ENCODE assay signal across 25 cellular contexts in genomic region chr22:25484498-25484897, GRCh38.
DNase-seq lines count a peak whose midpoint lies in the region; ATAC-seq, FAIRE-seq and TF ChIP-seq lines count a peak whose summit lies in the region.
"Had no signal": no experiment of that assay in that cellular context is flagged by ENCODE, and none has a peak within 500 bp of the region (broad histone marks: within the 10 kb centered on the region; RNA-seq: fewer than 3 reads in every experiment).

No MANE protein-coding gene starts in this region.

- ATAC-seq in activated CD4-positive, alpha-beta T cell treated with anti-CD3 and anti-CD28 coated beads for 36 hours, result peak; percentile 66
- peak; percentile 28 for ATAC-seq in GM12878
- ATAC-seq: heart left ventricle, HepG2, lower lobe of right lung had no signal

- H3K4me1 ChIP-seq in GM12878 (ENCODE audit: control insufficient read depth, insufficient read depth, low read length), result peaks cover 10% of the 10 kb centered on the region
- peaks cover 22% of the 10 kb centered on the region for H3K4me1 ChIP-seq in stomach smooth muscle (ENCODE audit: control insufficient read depth, insufficient read depth, low read length)

- H3K27me3 Mint-ChIP-seq in activated CD4-positive, alpha-beta T cell treated with anti-CD3 and anti-CD28 coated beads for 36 hours, result no peaks in the 10 kb centered on the region
- H3K27me3 Mint-ChIP-seq: CD4-positive, CD25-positive, alpha-beta regulatory T cell; natural killer cell treated with Interleukin-12 subunit alpha and Interleukin-12 subunit beta and Interleukin-15 and Interleukin-18, amount 100 ng/mL, for 72 hours had no signal

- H3K4me3 ChIP-seq in GM12878, result no peak overlapping the region
- no peak overlapping the region for H3K4me3 ChIP-seq in stomach smooth muscle (ENCODE audit: low read length in 2 of 2)
- H3K4me3 ChIP-seq in dorsolateral prefrontal cortex, result no peak overlapping the region
- H3K4me3 ChIP-seq: heart left ventricle, lower lobe of right lung, smooth muscle cell, suprapubic skin had no signal

- H3K27me3 ChIP-seq in GM12878 (replicated peaks in 1 of 2; ENCODE audit: control insufficient read depth in 2 of 2, insufficient read depth in 2 of 2, low read length in 1 of 2), result no peaks in the 10 kb centered on the region
- no peaks in the 10 kb centered on the region for H3K27me3 ChIP-seq in stomach smooth muscle (ENCODE audit: control insufficient read depth in 1 of 2, insufficient read depth in 2 of 2, low read length in 2 of 2)
- H3K27me3 ChIP-seq in dorsolateral prefrontal cortex, result no peaks in the 10 kb centered on the region
- H3K27me3 ChIP-seq: heart left ventricle, suprapubic skin had no signal

- RAD21 ChIA-PET in GM12878 (lab: Charles Lee; ENCODE audit: unreplicated experiment), result interaction anchor here (1.0 to 4.3 kb wide), 4 partner anchors 8 to 289 kb away, joined by 3 to 21 read pairs (median 6); no protein-coding TSS in a partner anchor

- no peak for FAIRE-seq in GM12878 (lab: Jason Lieb, UNC)
- FAIRE-seq: HepG2 had no signal

- peaks cover 47% of the 10 kb centered on the region for H3K4me1 Mint-ChIP-seq in activated CD4-positive, alpha-beta T cell treated with anti-CD3 and anti-CD28 coated beads for 36 hours

- WGBS in GM12878 (ENCODE audit: insufficient coverage, insufficient replicate concordance, low lambda C conversion rate, missing lambda C conversion rate), result 50% methylated on average over 2 of the region's 2 CpGs

- peak; percentile 63 for DNase-seq in activated CD4-positive, alpha-beta T cell treated with anti-CD3 and anti-CD28 coated beads for 36 hours
- DNase-seq in activated CD4-positive, alpha-beta T cell treated with anti-CD3 and anti-CD28 coated beads for 1 hour, result no peak
- DNase-seq in stimulated activated CD4-positive, alpha-beta T cell treated with anti-CD3 and anti-CD28 coated beads, Interleukin-15, amount 100 ng/mL, for 48 hours (ENCODE audit: low read depth in 2 of 2), result peak; percentile 24 to 27
- no peak for DNase-seq in stimulated activated CD4-positive, alpha-beta T cell treated with anti-CD3 and anti-CD28 coated beads, Interleukin-4, amount 100 ng/mL, for 4 hours
- DNase-seq in GM12878 (ENCODE audit: low read depth, low spot score) (no peak), dorsolateral prefrontal cortex (no peak), COLO668 (lab: John Stamatoyannopoulos, UW; ENCODE audit: unreplicated experiment) (no peak)
- DNase-seq: 8988T; activated effector memory CD4-positive, alpha-beta T cell treated with Interleukin-2 at 50 U/mL for 16 hours; anterior cingulate cortex; CD4-positive, CD25-positive, alpha-beta regulatory T cell; cerebellar nuclear complex; EL; heart left ventricle; kidney glomerular epithelial cell; lower lobe of right lung; NCI-H1105 treated with DMSO at 0.1 percent for 48 hours; NCI-H2029; RPMI8226 had no signal

- no peak overlapping the region for H2AFZ ChIP-seq in GM12878 (ENCODE audit: control insufficient read depth, low read depth, low read length)

- TF ChIP-seq POLR2A in GM12878 (IDR thresholded peaks at IDR 0.05; ENCODE audit: low read depth, low read length), result no peak

- H3K79me2 ChIP-seq in GM12878 (ENCODE audit: control insufficient read depth, insufficient read depth, low read length), result no peaks in the 10 kb centered on the region

- H3K27ac Mint-ChIP-seq in activated CD4-positive, alpha-beta T cell treated with anti-CD3 and anti-CD28 coated beads for 36 hours, result no peak overlapping the region

- H4K20me1 ChIP-seq in GM12878 (ENCODE audit: control insufficient read depth, insufficient read depth), result no peaks in the 10 kb centered on the region

- POLR2A ChIA-PET in activated CD4-positive, alpha-beta T cell treated with anti-CD3 and anti-CD28 coated beads for 36 hours (lab: Charles Lee), result no interaction called here
- POLR2A ChIA-PET in GM12878 (lab: Charles Lee), result interaction anchor here (1.1 to 1.2 kb wide), 2 partner anchors 8 to 10 kb away, joined by 4 to 8 read pairs; no protein-coding TSS in a partner anchor

- peaks cover 5% of the 10 kb centered on the region for H3K9me3 Mint-ChIP-seq in activated CD4-positive, alpha-beta T cell treated with anti-CD3 and anti-CD28 coated beads for 36 hours (ENCODE audit: low read depth)
- H3K9me3 Mint-ChIP-seq: natural killer cell treated with Interleukin-12 subunit alpha and Interleukin-12 subunit beta and Interleukin-15 and Interleukin-18, amount 100 ng/mL, for 72 hours had no signal

- TF ChIP-seq RAD21 in GM12878 (IDR thresholded peaks at IDR 0.05; ENCODE audit: insufficient read depth, low read depth, low read length), result no peak

- no peak overlapping the region for H3K4me2 ChIP-seq in GM12878 (ENCODE audit: control insufficient read depth, insufficient read depth)
- H3K4me2 ChIP-seq: smooth muscle cell had no signal

- TF ChIP-seq CTCF in GM12878 (IDR thresholded peaks at IDR 0.05 in 2 of 3, conservative IDR thresholded peaks at IDR 0.05 in 1 of 3; ENCODE audit: control insufficient read depth in 2 of 3, extremely low read depth in 1 of 3, insufficient read depth in 1 of 3, low read depth in 3 of 3, low read length in 3 of 3) (no peak), dorsolateral prefrontal cortex (IDR thresholded peaks at IDR 0.05 in 54 of 56, conservative IDR thresholded peaks at IDR 0.05 in 2 of 56; ENCODE audit: low read depth in 1 of 56, partially characterized antibody in 56 of 56) (no peak)

- CTCF ChIA-PET in activated CD4-positive, alpha-beta T cell treated with anti-CD3 and anti-CD28 coated beads for 36 hours (lab: Charles Lee), result interaction anchor here (1.2 kb wide), 1 partner anchor 9 kb away, joined by 5 read pairs; no protein-coding TSS in a partner anchor
- CTCF ChIA-PET in GM12878 (lab: Yijun Ruan, JAX), result interaction anchor here (0.6 to 1.4 kb wide), 5 partner anchors 10 to 880 kb away, joined by 3 to 6 read pairs (median 3); no protein-coding TSS in a partner anchor

- SMC1A ChIA-PET in GM12878 (lab: Charles Lee; ENCODE audit: uncharacterized antibody, unreplicated experiment), result interaction anchor here (1.0 to 2.8 kb wide), 3 partner anchors 11 to 57 kb away, joined by 3 to 20 read pairs (median 3); no protein-coding TSS in a partner anchor

- TF ChIP-seq EP300 in GM12878 (IDR thresholded peaks at IDR 0.05; ENCODE audit: borderline replicate concordance in 1 of 2, control insufficient read depth in 1 of 2, low read depth in 2 of 2, low read length in 2 of 2), result no peak

- H3K36me3 Mint-ChIP-seq in activated CD4-positive, alpha-beta T cell treated with anti-CD3 and anti-CD28 coated beads for 36 hours (ENCODE audit: low read depth), result peaks cover 9% of the 10 kb centered on the region
- H3K36me3 Mint-ChIP-seq: natural killer cell treated with Interleukin-12 subunit alpha and Interleukin-12 subunit beta and Interleukin-15 and Interleukin-18, amount 100 ng/mL, for 72 hours had no signal

- in situ Hi-C loops in GM12878 (cut with MboI), result no loop called here

- H3K4me3 Mint-ChIP-seq in activated CD4-positive, alpha-beta T cell treated with anti-CD3 and anti-CD28 coated beads for 36 hours, result no peak overlapping the region
- H3K4me3 Mint-ChIP-seq: CD4-positive, CD25-positive, alpha-beta regulatory T cell; natural killer cell treated with Interleukin-12 subunit alpha and Interleukin-12 subunit beta and Interleukin-15 and Interleukin-18, amount 100 ng/mL, for 72 hours had no signal

- H3K9ac ChIP-seq in GM12878 (ENCODE audit: control insufficient read depth, insufficient read depth, low read length) (no peak overlapping the region), stomach smooth muscle (ENCODE audit: low read length in 2 of 2) (no peak overlapping the region)

- H3K9me3 ChIP-seq in GM12878 (replicated peaks; ENCODE audit: control insufficient read depth, insufficient read depth, low read length), result no peaks in the 10 kb centered on the region
- H3K9me3 ChIP-seq in stomach smooth muscle (ENCODE audit: control insufficient read depth in 2 of 2, low read length in 2 of 2), result no peaks in the 10 kb centered on the region
- H3K9me3 ChIP-seq: lower lobe of right lung, suprapubic skin had no signal

- intact Hi-C loops in activated CD4-positive, alpha-beta T cell treated with anti-CD3 and anti-CD28 coated beads for 36 hours (cut with DNase I, micrococcal nuclease), result loop anchor here (1.0 to 10.0 kb wide), 3 partner anchors 31 to 410 kb away; partner anchors contain the start of gene GRK3 (in 1 of the 2)
- intact Hi-C loops in GM12878 (cut with micrococcal nuclease; ENCODE audit: unreplicated experiment), result no loop called here
- intact Hi-C loops in dorsolateral prefrontal cortex (cut with DNase I), result no loop called here

- no TSS peak for BruUV-seq in GM12878 (replicated peaks; lab: Mats Ljungman, UMichigan)

- no peak overlapping the region for H3K27ac ChIP-seq in GM12878 (ENCODE audit: control insufficient read depth, insufficient read depth)
- H3K27ac ChIP-seq in stomach smooth muscle (ENCODE audit: low read length), result peak overlapping the region; percentile 18
- peak overlapping the region in 9 of 59 donors; percentile 11 to 83 (median 65) for H3K27ac ChIP-seq in dorsolateral prefrontal cortex
- H3K27ac ChIP-seq: epithelial cell of prostate, lower lobe of right lung had no signal

- H3K36me3 ChIP-seq in GM12878 (ENCODE audit: control insufficient read depth in 2 of 2, insufficient read depth in 2 of 2, low read length in 1 of 2), result no peaks in the 10 kb centered on the region
- peaks cover 0 to 11% of the 10 kb centered on the region in 2 donors for H3K36me3 ChIP-seq in stomach smooth muscle (ENCODE audit: control insufficient read depth in 2 of 2, insufficient read depth in 2 of 2, low read length in 2 of 2)
- H3K36me3 ChIP-seq: lower lobe of right lung had no signal

TF ChIP-seq in GM12878, 131 proteins besides CTCF, POLR2A, EP300 and RAD21 (continues in another document):
- TF ChIP-seq IKZF2 (IDR thresholded peaks at IDR 0.05), result 0 out of 4 replicates have a peak, but pooled peaks of 1 of the 2 experiments have one; percentile 13
- TF ChIP-seq STAT1 (conservative IDR thresholded peaks at IDR 0.05), result no peak
- no peak for TF ChIP-seq JUNB (IDR thresholded peaks at IDR 0.05)
- peak; percentile 22 for TF ChIP-seq MEF2B (IDR thresholded peaks at IDR 0.05; ENCODE audit: partially characterized antibody, poor library complexity, severe bottlenecking)
- no peak for TF ChIP-seq USF1 (IDR thresholded peaks at IDR 0.05; ENCODE audit: borderline replicate concordance, extremely low read length, insufficient read depth, low read depth, low read length)
- no peak for TF ChIP-seq TCF3 (IDR thresholded peaks at IDR 0.05; ENCODE audit: borderline replicate concordance, insufficient read depth, low read depth, low read length)

Comparison
In these comparisons a context has a peak if more than half of its experiments do, and no peak if none do; other contexts are left out.
1. DNase-seq: peak in activated CD4-positive, alpha-beta T cell treated with anti-CD3 and anti-CD28 coated beads for 36 hours (single experiment) and stimulated activated CD4-positive, alpha-beta T cell treated with anti-CD3 and anti-CD28 coated beads, Interleukin-15, amount 100 ng/mL, for 48 hours (2 of 2); none in activated CD4-positive, alpha-beta T cell treated with anti-CD3 and anti-CD28 coated beads for 1 hour (single experiment), stimulated activated CD4-positive, alpha-beta T cell treated with anti-CD3 and anti-CD28 coated beads, Interleukin-4, amount 100 ng/mL, for 4 hours (0 of 2), GM12878 (single experiment), dorsolateral prefrontal cortex (0 of 10) and COLO668 (single experiment).
2. intact Hi-C loops: an anchor here in activated CD4-positive, alpha-beta T cell treated with anti-CD3 and anti-CD28 coated beads for 36 hours (1.0 to 10.0 kb wide); none called in GM12878 and dorsolateral prefrontal cortex.